23 cellular contexts compared by ENCODE assay signal in the genomic region with DNA sequence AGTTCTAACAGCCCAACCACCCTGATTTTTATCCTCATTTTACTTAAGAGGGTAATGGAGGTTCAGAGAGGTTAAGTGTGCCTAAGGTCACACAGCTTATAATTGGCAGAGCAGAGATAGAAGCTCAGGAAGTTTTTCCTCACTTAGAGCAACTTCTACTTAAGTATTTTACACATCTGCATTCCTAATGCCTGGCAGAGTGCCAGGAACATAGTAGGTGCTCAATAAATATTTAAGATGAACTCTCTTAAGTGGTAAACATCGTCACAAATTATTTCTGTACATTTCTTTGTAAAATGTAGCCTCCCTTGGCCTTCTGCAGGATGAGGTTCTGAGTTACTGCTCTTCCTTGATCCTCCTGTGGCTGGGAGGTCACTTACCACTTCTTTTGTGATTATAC. TPM values are rescaled to one million over a fixed set of nuclear protein-coding genes. Genes with fewer than 3 reads are reported as not detected.
DNase-seq lines count a peak whose midpoint lies in the region; ATAC-seq, FAIRE-seq and TF ChIP-seq lines count a peak whose summit lies in the region.
"Had no signal": no experiment of that assay in that cellular context is flagged by ENCODE, and none has a peak within 500 bp of the region (broad histone marks: within the 10 kb centered on the region; RNA-seq: fewer than 3 reads in every experiment).

No MANE protein-coding gene starts in this region.

- intact Hi-C loops in HepG2 (cut with micrococcal nuclease; ENCODE audit: unreplicated experiment) (no loop called here), right lobe of liver (cut with DNase I) (no loop called here)

- TF ChIP-seq RAD21 in HepG2 (CRISPR knock-in tag; IDR thresholded peaks at IDR 0.05): no peak

- H3K36me3 ChIP-seq in HepG2 (replicated peaks in 1 of 2; ENCODE audit: control insufficient read depth in 1 of 2, insufficient read depth in 2 of 2, low read length in 2 of 2) (peaks cover 11 to 38% of the 10 kb centered on the region in 2 experiments), right lobe of liver (peaks cover 0 to 3% (median 0%) of the 10 kb centered on the region in 4 donors), astrocyte (ENCODE audit: insufficient read depth, low read length) (no peaks in the 10 kb centered on the region)

- H3K4me2 ChIP-seq in HepG2 (ENCODE audit: low read depth, low read length) (no peak overlapping the region), astrocyte (ENCODE audit: low read length) (no peak overlapping the region)

- H3K9me3 ChIP-seq in HepG2 (ENCODE audit: low read length) (no peaks in the 10 kb centered on the region), right lobe of liver (no peaks in the 10 kb centered on the region), astrocyte (ENCODE audit: insufficient read depth, low read depth, low read length) (no peaks in the 10 kb centered on the region)
- H3K9me3 ChIP-seq: SJCRH30 had no signal

- no peak overlapping the region for H3K4me3 ChIP-seq in HepG2 (replicated peaks in 1 of 3; ENCODE audit: insufficient read depth in 1 of 3, low read depth in 2 of 3, low read length in 3 of 3)
- H3K4me3 ChIP-seq in right lobe of liver: no peak overlapping the region
- H3K4me3 ChIP-seq in astrocyte (ENCODE audit: insufficient read depth, low read depth, low read length): no peak overlapping the region
- H3K4me3 ChIP-seq: SJCRH30 had no signal

- H2AFZ ChIP-seq in HepG2 (ENCODE audit: low read length) (no peak overlapping the region), astrocyte (ENCODE audit: low read depth, low read length) (no peak overlapping the region)

- CTCF ChIA-PET in HepG2 (lab: Yijun Ruan, JAX; ENCODE audit: low intra/inter-chr PET ratio, low total read pairs): no interaction called here

- no TSS peak for BruUV-seq in HepG2 (replicated peaks; lab: Mats Ljungman, UMichigan)

- ATAC-seq in HepG2 (no peak), right lobe of liver (no peak), HG02763 (IDR thresholded peaks at IDR 0.05; ENCODE audit: unreplicated experiment) (no peak), GM19452 (IDR thresholded peaks at IDR 0.05; ENCODE audit: unreplicated experiment) (no peak)

- H3K79me2 ChIP-seq in HepG2 (ENCODE audit: insufficient read depth, low read length) (peaks cover 96% of the 10 kb centered on the region), astrocyte (ENCODE audit: insufficient read depth, low read length) (peaks cover 89% of the 10 kb centered on the region)

- H3K4me1 Mint-ChIP-seq in astrocyte (ENCODE audit: low read depth, unreplicated experiment): peaks cover 20% of the 10 kb centered on the region
- H3K4me1 Mint-ChIP-seq in nephron: peaks cover 45% of the 10 kb centered on the region

- H3K27ac Mint-ChIP-seq in astrocyte (ENCODE audit: unreplicated experiment): no peak overlapping the region
- H3K27ac Mint-ChIP-seq in nephron: peak overlapping the region; percentile 57 to 86 (median 81)

- H3K27me3 Mint-ChIP-seq in astrocyte (ENCODE audit: low read depth, unreplicated experiment) (no peaks in the 10 kb centered on the region), nephron (ENCODE audit: low read depth) (no peaks in the 10 kb centered on the region)

- H3K36me3 Mint-ChIP-seq in astrocyte (ENCODE audit: low read depth, unreplicated experiment): peaks cover 6% of the 10 kb centered on the region
- peaks cover 50% of the 10 kb centered on the region for H3K36me3 Mint-ChIP-seq in nephron (ENCODE audit: low read depth)

- 92% methylated on average over 1 of the region's 1 CpG for WGBS in HepG2 (ENCODE audit: low lambda C conversion rate)
- 64% methylated on average over 1 of the region's 1 CpG for WGBS in right lobe of liver (ENCODE audit: insufficient coverage, low coverage, low lambda C conversion rate, missing lambda C conversion rate)

- in situ Hi-C loops in HepG2 (cut with HindIII; ENCODE audit: extremely low pct_ligation_motif_present, low pct_unique_long_range_greater_than_20kb): no loop called here

- no peak for FAIRE-seq in HepG2 (lab: Jason Lieb, UNC)
- FAIRE-seq in astrocyte (lab: Jason Lieb, UNC): peak; percentile 65
- FAIRE-seq: GM19239, RCC 7860 had no signal

- H4K20me1 ChIP-seq in HepG2 (ENCODE audit: insufficient read depth, low read length) (peaks cover 73% of the 10 kb centered on the region), astrocyte (ENCODE audit: insufficient read depth, low read length) (peaks cover 59% of the 10 kb centered on the region)

- H3K27me3 ChIP-seq in HepG2 (ENCODE audit: control insufficient read depth in 1 of 2, insufficient read depth in 2 of 2, low read length in 2 of 2) (no peaks in the 10 kb centered on the region), right lobe of liver (no peaks in the 10 kb centered on the region), astrocyte (ENCODE audit: insufficient read depth, low read length) (no peaks in the 10 kb centered on the region)
- H3K27me3 ChIP-seq: SJCRH30 had no signal

- TF ChIP-seq CTCF in HepG2 (CRISPR knock-in tag; IDR thresholded peaks at IDR 0.05): no peak
- TF ChIP-seq CTCF in right lobe of liver (IDR thresholded peaks at IDR 0.05): no peak
- TF ChIP-seq CTCF in astrocyte (IDR thresholded peaks at IDR 0.05; ENCODE audit: insufficient read depth, low read depth, low read length): no peak
- TF ChIP-seq CTCF in nephron (IDR thresholded peaks at IDR 0.05; ENCODE audit: unreplicated experiment in 3 of 3): no peak

- H3K4me3 Mint-ChIP-seq in astrocyte (ENCODE audit: unreplicated experiment): no peak overlapping the region
- no peak overlapping the region for H3K4me3 Mint-ChIP-seq in nephron

- H3K9ac ChIP-seq in HepG2 (ENCODE audit: insufficient read depth, low read depth, low read length) (no peak overlapping the region), astrocyte (ENCODE audit: low read length) (no peak overlapping the region)

- no peak for DNase-seq in HepG2 (ENCODE audit: low spot score)
- no peak for DNase-seq in right lobe of liver
- DNase-seq in astrocyte (ENCODE audit: low read depth): no peak
- DNase-seq in stimulated activated CD4-positive, alpha-beta T cell treated with anti-CD3 and anti-CD28 coated beads, Interleukin-1b, Interleukin-23, amount 100 ng/mL, for 48 hours: no peak
- no peak for DNase-seq in NCI-H82 treated with DMSO at 0.1 percent for 48 hours (lab: John Stamatoyannopoulos, UW; ENCODE audit: unreplicated experiment)
- DNase-seq: 8988T, AML-193, C1 segment of cervical spinal cord, DMS53, GDM1, NCI-H1105 treated with DMSO at 0.1 percent for 48 hours, NCI-H2029 treated with DMSO at 0.1 percent for 48 hours, NCI-H524 treated with DMSO at 0.1 percent for 48 hours, OCI-M1, SJCRH30 had no signal

- TF ChIP-seq EP300 in HepG2 (IDR thresholded peaks at IDR 0.05; ENCODE audit: low read depth in 2 of 2, low read length in 2 of 2): no peak
- no peak for TF ChIP-seq EP300 in HepG2 (CRISPR knock-in tag; IDR thresholded peaks at IDR 0.05; ENCODE audit: borderline replicate concordance)

- H3K9me3 Mint-ChIP-seq in astrocyte (ENCODE audit: unreplicated experiment) (no peaks in the 10 kb centered on the region), nephron (no peaks in the 10 kb centered on the region)

- POLR2A ChIA-PET in HepG2 (lab: Yijun Ruan, JAX): no interaction called here

- H3K4me1 ChIP-seq in HepG2 (ENCODE audit: insufficient read depth, low read length): peaks cover 96% of the 10 kb centered on the region
- peaks cover 0 to 38% (median 6%) of the 10 kb centered on the region in 4 donors for H3K4me1 ChIP-seq in right lobe of liver
- H3K4me1 ChIP-seq in astrocyte (ENCODE audit: insufficient read depth, low read length): no peaks in the 10 kb centered on the region

- H3K27ac ChIP-seq in HepG2 (ENCODE audit: extremely low read length, insufficient read depth, low read length): peak overlapping the region; percentile 19
- H3K27ac ChIP-seq in right lobe of liver: no peak overlapping the region
- H3K27ac ChIP-seq in astrocyte (ENCODE audit: low read depth, low read length): no peak overlapping the region
- H3K27ac ChIP-seq: HL-60 had no signal

- TF ChIP-seq POLR2A in HepG2 (IDR thresholded peaks at IDR 0.05; ENCODE audit: insufficient read depth in 1 of 2, low read depth in 2 of 2, low read length in 2 of 2) (no peak), right lobe of liver (IDR thresholded peaks at IDR 0.05) (no peak)

RNA-seq across cellular contexts. Expression of a gene that starts 14.7 kb away (rescaled TPM):
- total RNA-seq in HepG2 (2016; rRNA removed; fragmentation: Illumina TruSeq; extraction: Trizol): 70.1 and 70.6 TPM in 2 replicates
- total RNA-seq in HepG2 (2016; cell fraction: cytosol; rRNA removed; fragmentation: Illumina TruSeq; extraction: Trizol; ENCODE audit: low read depth): 91.6 and 94.1 TPM in 2 replicates
- total RNA-seq in HepG2 (2016; cell fraction: insoluble cytoplasmic fraction; rRNA removed; fragmentation: Illumina TruSeq; extraction: Trizol): 64.4 and 75.8 TPM in 2 replicates
- 122 and 143 TPM in 2 replicates for total RNA-seq in HepG2 (2016; cell fraction: membrane; rRNA removed; fragmentation: Illumina TruSeq; extraction: Trizol)
- 136 and 157 TPM in 2 replicates for total RNA-seq in HepG2 (2016; cell fraction: nucleus; rRNA removed; fragmentation: Illumina TruSeq; extraction: Trizol)
- polyA plus RNA-seq in HepG2 (2011; rRNA removed): 109 and 126 TPM in 2 replicates
- polyA plus RNA-seq in HepG2 (2011; cell fraction: cytosol; rRNA removed): 71.5 and 112 TPM in 2 replicates
- 463 and 562 TPM in 2 replicates for polyA plus RNA-seq in HepG2 (2011; cell fraction: nucleus; rRNA removed)
- 322 and 394 TPM in 2 replicates for polyA plus RNA-seq in HepG2 (2012)
- 109 and 112 TPM in 2 replicates for polyA plus RNA-seq in HepG2 (2016; cell fraction: cytosol; fragmentation: Illumina TruSeq; extraction: Trizol; ENCODE audit: low read depth)
- polyA plus RNA-seq in HepG2 (2016; cell fraction: insoluble cytoplasmic fraction; fragmentation: Illumina TruSeq; extraction: Trizol; ENCODE audit: low read depth): 77.6 and 113 TPM in 2 replicates
- 192 and 207 TPM in 2 replicates for polyA plus RNA-seq in HepG2 (2016; cell fraction: membrane; fragmentation: Illumina TruSeq; extraction: Trizol; ENCODE audit: low read depth)
- 224 and 256 TPM in 2 replicates for polyA plus RNA-seq in HepG2 (2016; cell fraction: nucleus; fragmentation: Illumina TruSeq; extraction: Trizol; ENCODE audit: insufficient read depth, low read depth)
- polyA minus RNA-seq in HepG2 (2011; rRNA and poly(A)+ RNA removed; ENCODE audit: low replicate concordance): 0.68 and 162 TPM in 2 replicates
- 152 and 206 TPM in 2 replicates for polyA minus RNA-seq in HepG2 (2011; cell fraction: cytosol; rRNA and poly(A)+ RNA removed)
- polyA minus RNA-seq in HepG2 (2011; cell fraction: nucleus; rRNA and poly(A)+ RNA removed): 598 and 660 TPM in 2 replicates
- 100 to 1,000 TPM in 1 of 6 experiments, 10 to 100 TPM in 5; 44.9 to 104 (median 80.0) TPM for total RNA-seq in right lobe of liver
- total RNA-seq in astrocyte: 99.9 and 128 TPM in 2 replicates

RNA-seq across cellular contexts. Expression of a gene that starts 19.5 kb away (rescaled TPM):
- total RNA-seq in HepG2 (2016; rRNA removed; fragmentation: Illumina TruSeq; extraction: Trizol) (not detected in 2 replicates), right lobe of liver (not detected), astrocyte (not detected in 2 replicates)
- not detected in 2 replicates for total RNA-seq in HepG2 (2016; cell fraction: cytosol; rRNA removed; fragmentation: Illumina TruSeq; extraction: Trizol; ENCODE audit: low read depth)
- not detected in 2 replicates for total RNA-seq in HepG2 (2016; cell fraction: insoluble cytoplasmic fraction; rRNA removed; fragmentation: Illumina TruSeq; extraction: Trizol)
- total RNA-seq in HepG2 (2016; cell fraction: membrane; rRNA removed; fragmentation: Illumina TruSeq; extraction: Trizol): not detected in 2 replicates
- total RNA-seq in HepG2 (2016; cell fraction: nucleus; rRNA removed; fragmentation: Illumina TruSeq; extraction: Trizol): not detected in 2 replicates
- not detected in 2 replicates for polyA plus RNA-seq in HepG2 (2011; rRNA removed)
- polyA plus RNA-seq in HepG2 (2011; cell fraction: cytosol; rRNA removed): not detected in 2 replicates
- polyA plus RNA-seq in HepG2 (2011; cell fraction: nucleus; rRNA removed): not detected in 2 replicates
- polyA plus RNA-seq in HepG2 (2012): 0.15 TPM in 1 of 2 replicates, not detected in the other
- not detected in 2 replicates for polyA plus RNA-seq in HepG2 (2016; cell fraction: cytosol; fragmentation: Illumina TruSeq; extraction: Trizol; ENCODE audit: low read depth)
- polyA plus RNA-seq in HepG2 (2016; cell fraction: insoluble cytoplasmic fraction; fragmentation: Illumina TruSeq; extraction: Trizol; ENCODE audit: low read depth): not detected in 2 replicates
- polyA plus RNA-seq in HepG2 (2016; cell fraction: membrane; fragmentation: Illumina TruSeq; extraction: Trizol; ENCODE audit: low read depth): not detected in 2 replicates
- polyA plus RNA-seq in HepG2 (2016; cell fraction: nucleus; fragmentation: Illumina TruSeq; extraction: Trizol; ENCODE audit: insufficient read depth, low read depth): not detected in 2 replicates
- not detected in 2 replicates for polyA minus RNA-seq in HepG2 (2011; rRNA and poly(A)+ RNA removed; ENCODE audit: low replicate concordance)
- polyA minus RNA-seq in HepG2 (2011; cell fraction: cytosol; rRNA and poly(A)+ RNA removed): not detected in 2 replicates
- polyA minus RNA-seq in HepG2 (2011; cell fraction: nucleus; rRNA and poly(A)+ RNA removed): not detected in 2 replicates
- total RNA-seq: HT-29, SJCRH30 had no signal
- polyA plus RNA-seq: AG04450 had no signal
